In the genomic region with DNA sequence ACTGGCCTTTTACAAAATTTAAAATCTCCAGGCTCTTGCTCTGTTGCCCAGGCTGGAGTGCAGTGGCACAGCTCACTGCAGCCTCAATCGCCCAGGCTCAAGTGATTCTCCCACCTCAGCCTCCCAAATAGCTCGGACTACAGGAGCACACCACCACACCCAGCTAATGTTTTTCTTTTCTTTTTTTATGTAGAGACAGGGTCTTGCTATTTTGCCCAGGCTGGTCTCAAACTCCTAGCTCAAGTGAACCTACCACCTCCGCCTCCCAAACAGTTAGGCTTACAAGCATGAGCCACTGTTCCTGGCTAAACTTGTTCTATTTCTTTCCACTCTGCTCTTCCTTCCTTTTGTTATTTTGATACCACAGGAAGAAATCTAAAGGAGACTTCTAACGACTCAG, we compare ENCODE assay signal across 22 cellular contexts. TPM values are rescaled to one million over a fixed set of nuclear protein-coding genes. Genes with fewer than 3 reads are reported as not detected.
"Had no signal": no experiment of that assay in that cellular context is flagged by ENCODE, and none has a peak within 500 bp of the region (broad histone marks: within the 10 kb centered on the region; RNA-seq: fewer than 3 reads in every experiment).

No MANE protein-coding gene starts in this region.

- H3K9me3 Mint-ChIP-seq: activated CD4-positive, alpha-beta memory T cell treated with anti-CD3 and anti-CD28 coated beads, Interleukin-2, amount 10 ng/mL, durations not matched to agents 7 days and 5 days; activated naive CD4-positive, alpha-beta T cell treated with anti-CD3 and anti-CD28 coated beads, Interleukin-2, amount 50 U/mL, for 24 hours had no signal

- H3K27me3 Mint-ChIP-seq: activated CD4-positive, alpha-beta memory T cell treated with anti-CD3 and anti-CD28 coated beads, Interleukin-2, amount 10 ng/mL, durations not matched to agents 7 days and 5 days; activated naive CD4-positive, alpha-beta T cell treated with anti-CD3 and anti-CD28 coated beads, Interleukin-2, amount 50 U/mL, for 24 hours had no signal

- ATAC-seq: PC-3 had no signal

- DNase-seq: activated CD4-positive, alpha-beta memory T cell treated with anti-CD3 and anti-CD28 coated beads, Interleukin-2, amount 10 ng/mL, durations not matched to agents 7 days and 5 days; activated CD4-positive, alpha-beta T cell treated with anti-CD3 and anti-CD28 coated beads, Interleukin-2, amount 50 U/mL, for 1 hour; activated CD4-positive, CD25-positive, alpha-beta regulatory T cell; activated naive CD4-positive, alpha-beta T cell; activated T-cell treated with anti-CD3 and anti-CD28 coated beads for 4 hours; aorta; caudate nucleus; MG63; NCI-H1105 treated with DMSO at 0.1 percent for 48 hours; NCI-H1436 treated with DMSO at 0.1 percent for 48 hours; NCI-H187; NCI-H2081 treated with DMSO at 0.1 percent for 48 hours; NCI-H446; NCI-H524; PC-3; SHP77; T-helper 2 cell; T1000 had no signal

- H3K27ac Mint-ChIP-seq: activated CD4-positive, alpha-beta memory T cell treated with anti-CD3 and anti-CD28 coated beads, Interleukin-2, amount 10 ng/mL, durations not matched to agents 7 days and 5 days; activated naive CD4-positive, alpha-beta T cell treated with anti-CD3 and anti-CD28 coated beads, Interleukin-2, amount 50 U/mL, for 24 hours had no signal

- H3K4me1 ChIP-seq: breast epithelium, SJSA1 had no signal

- H3K36me3 ChIP-seq: breast epithelium, MG63, SJSA1 had no signal

- H3K4me1 Mint-ChIP-seq: activated CD4-positive, alpha-beta memory T cell treated with anti-CD3 and anti-CD28 coated beads, Interleukin-2, amount 10 ng/mL, durations not matched to agents 7 days and 5 days had no signal

- H3K4me3 ChIP-seq: breast epithelium, MG63, SJSA1 had no signal

- H3K27ac ChIP-seq: breast epithelium, KMS-11, SJSA1 had no signal

- H3K9me3 ChIP-seq: breast epithelium, MG63, SJSA1 had no signal

- H3K4me3 Mint-ChIP-seq: activated CD4-positive, alpha-beta memory T cell treated with anti-CD3 and anti-CD28 coated beads, Interleukin-2, amount 10 ng/mL, durations not matched to agents 7 days and 5 days; activated naive CD4-positive, alpha-beta T cell treated with anti-CD3 and anti-CD28 coated beads, Interleukin-2, amount 50 U/mL, for 24 hours had no signal

- H3K27me3 ChIP-seq: breast epithelium, MG63, SJSA1 had no signal

RNA-seq across cellular contexts. Expression of a gene that starts 50.3 kb away (rescaled TPM):
- total RNA-seq: activated CD4-positive, alpha-beta memory T cell treated with anti-CD3 and anti-CD28 coated beads, Interleukin-2, amount 10 ng/mL, durations not matched to agents 7 days and 5 days had no signal
